Comparison of ENCODE assay signal across 13 cellular contexts in the genomic region with DNA sequence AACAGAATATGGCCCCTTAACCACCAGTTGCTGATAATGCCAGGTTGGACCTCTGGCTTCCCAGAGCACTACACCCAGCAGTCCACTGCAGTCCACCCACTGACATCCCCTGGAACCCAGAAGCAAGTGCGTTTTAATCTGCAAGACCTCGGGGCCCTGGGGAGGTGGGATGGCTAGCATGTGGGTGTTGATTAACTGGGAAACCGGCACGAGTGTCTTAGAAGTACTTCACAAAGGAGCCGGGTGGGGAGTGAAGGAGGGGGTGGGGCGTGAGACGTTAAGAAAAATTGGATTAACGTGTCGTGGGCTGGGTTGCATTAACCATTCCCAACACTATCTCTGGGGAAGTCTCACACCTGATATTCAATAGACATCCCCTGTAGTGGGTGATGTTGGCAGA. TPM values are rescaled to one million over a fixed set of nuclear protein-coding genes. Genes with fewer than 3 reads are reported as not detected.
A peak's percentile ranks its signal among the peaks of the same experiment; 100 is the strongest.
DNase-seq lines count a peak whose midpoint lies in the region; ATAC-seq, FAIRE-seq and TF ChIP-seq lines count a peak whose summit lies in the region.
"Had no signal": no experiment of that assay in that cellular context is flagged by ENCODE, and none has a peak within 500 bp of the region (broad histone marks: within the 10 kb centered on the region; RNA-seq: fewer than 3 reads in every experiment).

No MANE protein-coding gene starts in this region.

- H3K27ac Mint-ChIP-seq in HFFc6: peak overlapping the region; percentile 96
- peak overlapping the region in 5 of 6 donors; percentile 16 to 83 (median 70) for H3K27ac Mint-ChIP-seq in naive B cell

- DNase-seq in AG04450 (ENCODE audit: low read depth, low spot score): no peak
- DNase-seq in HFFc6: no peak
- peak in 1 of 4 experiments; percentile 22 for DNase-seq in K562 (ENCODE audit: extremely low read depth in 1 of 4, low spot score in 3 of 4)
- DNase-seq in naive B cell: no peak
- no peak for DNase-seq in NCI-H2081 treated with DMSO at 0.1 percent for 48 hours (lab: John Stamatoyannopoulos, UW)
- no peak for DNase-seq in NCI-H510A (lab: John Stamatoyannopoulos, UW)
- DNase-seq: activated CD4-positive, alpha-beta T cell treated with anti-CD3 and anti-CD28 coated beads for 48 hours; GDM1; left colon had no signal

- no peaks in the 10 kb centered on the region for H4K20me1 ChIP-seq in K562 (replicated peaks; ENCODE audit: control insufficient read depth, insufficient read depth, low read length)

- H3K9me3 ChIP-seq in AG04450 (ENCODE audit: control insufficient read depth, insufficient read depth, low read length): no peaks in the 10 kb centered on the region
- no peaks in the 10 kb centered on the region for H3K9me3 ChIP-seq in K562 (replicated peaks; ENCODE audit: control insufficient read depth, insufficient read depth, low read depth, low read length)

- TF ChIP-seq RAD21 in K562 (CRISPR knock-in tag; conservative IDR thresholded peaks at IDR 0.05 in 1 of 2, IDR thresholded peaks at IDR 0.05 in 1 of 2): no peak

- 11% methylated on average over 9 of the region's 9 CpGs for WGBS in K562 (ENCODE audit: insufficient coverage, low coverage, missing lambda C conversion rate)

- POLR2A ChIA-PET in AG04450 (lab: Yijun Ruan, JAX) (no interaction called here), K562 (lab: Yijun Ruan, JAX) (interaction anchor here (0.7 kb wide), 1 partner anchor 143 kb away, joined by 3 read pairs; no protein-coding TSS in a partner anchor)

- no peak overlapping the region for H2AFZ ChIP-seq in K562 (ENCODE audit: low read depth, low read length)

- H3K27me3 ChIP-seq in AG04450 (ENCODE audit: control insufficient read depth, insufficient read depth, low read length): peaks cover 4% of the 10 kb centered on the region
- H3K27me3 ChIP-seq in K562 (ENCODE audit: control insufficient read depth in 2 of 2, insufficient read depth in 2 of 2, low read length in 2 of 2): no peaks in the 10 kb centered on the region

- peak overlapping the region; percentile 67 for H3K4me3 ChIP-seq in AG04450 (ENCODE audit: low read depth, low read length)
- H3K4me3 ChIP-seq in K562: peak overlapping the region; percentile 59

- H3K4me2 ChIP-seq in K562 (ENCODE audit: insufficient read depth, low read length): no peak overlapping the region

- H3K36me3 ChIP-seq in K562 (ENCODE audit: control insufficient read depth, insufficient read depth, low read length): peaks cover 3% of the 10 kb centered on the region; the same call in 1 of the 3 replicates

- H3K4me3 Mint-ChIP-seq in HFFc6 (peak overlapping the region; percentile 91), naive B cell (peak overlapping the region; percentile 22 to 84 (median 79))

- H3K9ac ChIP-seq in K562 (ENCODE audit: insufficient read depth in 1 of 2, low read depth in 2 of 2, low read length in 2 of 2): peak overlapping the region in 1 of 2 experiments; percentile 89; a peak in 1 of 4 replicates

- no peak overlapping the region for H3K27ac ChIP-seq in AG04450 (ENCODE audit: low read depth, low read length)
- H3K27ac ChIP-seq in K562 (ENCODE audit: extremely low read depth, low read depth, low read length): no peak overlapping the region
- H3K27ac ChIP-seq: HL-60 had no signal

- TF ChIP-seq POLR2A in K562 (conservative IDR thresholded peaks at IDR 0.05) (no peak), GM18505 (IDR thresholded peaks at IDR 0.05; ENCODE audit: borderline replicate concordance, extremely low read depth, insufficient read depth, insufficient read length) (no peak)

- in situ Hi-C loops in K562 (cut with MboI): no loop called here

- TF ChIP-seq CTCF in AG04450 (IDR thresholded peaks at IDR 0.05; ENCODE audit: low read depth, low read length): no peak
- TF ChIP-seq CTCF in HFFc6 (IDR thresholded peaks at IDR 0.05): no peak
- no peak for TF ChIP-seq CTCF in K562 (IDR thresholded peaks at IDR 0.05 in 2 of 3, conservative IDR thresholded peaks at IDR 0.05 in 1 of 3; ENCODE audit: insufficient read depth in 2 of 3, low read depth in 1 of 3, low read length in 3 of 3)

- intact Hi-C loops in K562 (cut with micrococcal nuclease): loop anchor here (5.0 kb wide), 1 partner anchor 142 kb away; no protein-coding TSS in a partner anchor

- H3K36me3 Mint-ChIP-seq in HFFc6 (ENCODE audit: low read depth) (peaks cover 8% of the 10 kb centered on the region; the same call in 1 of the 2 replicates), naive B cell (no peaks in the 10 kb centered on the region)

- H3K4me1 ChIP-seq in K562 (replicated peaks in 1 of 2; ENCODE audit: control insufficient read depth in 2 of 2, insufficient read depth in 2 of 2, low read length in 2 of 2): peaks cover 8 to 27% of the 10 kb centered on the region in 2 experiments; a peak in 4 of 5 replicates

- no peak for TF ChIP-seq EP300 in K562 (IDR thresholded peaks at IDR 0.05; ENCODE audit: low read length)

- H3K4me1 Mint-ChIP-seq in HFFc6 (ENCODE audit: low read depth): peaks cover 36% of the 10 kb centered on the region
- peaks cover 23 to 28% (median 26%) of the 10 kb centered on the region in 3 donors for H3K4me1 Mint-ChIP-seq in naive B cell

- CTCF ChIA-PET in AG04450 (lab: Charles Lee): interaction anchor here (1.4 to 1.9 kb wide), 2 partner anchors 17 to 140 kb away, joined by 3 to 6 read pairs; no protein-coding TSS in a partner anchor
- CTCF ChIA-PET in K562 (lab: Yijun Ruan, JAX; ENCODE audit: low intra/inter-chr PET ratio): no interaction called here

- no TSS peak for BruUV-seq in K562 (replicated peaks; lab: Mats Ljungman, UMichigan)

- no peaks in the 10 kb centered on the region; the same call in 1 of the 2 replicates for H3K27me3 Mint-ChIP-seq in HFFc6 (ENCODE audit: insufficient read depth)
- peaks cover 5 to 27% (median 27%) of the 10 kb centered on the region in 3 donors for H3K27me3 Mint-ChIP-seq in naive B cell

- no peaks in the 10 kb centered on the region for H3K9me1 ChIP-seq in K562 (ENCODE audit: control insufficient read depth, insufficient read depth, low read length)

- no peaks in the 10 kb centered on the region for H3K9me3 Mint-ChIP-seq in HFFc6
- peaks cover 0 to 1% (median 0%) of the 10 kb centered on the region in 7 donors for H3K9me3 Mint-ChIP-seq in naive B cell
- H3K9me3 Mint-ChIP-seq: dendritic cell treated with granulocyte-macrophage colony-stimulating factor and Interleukin-4, amounts not matched to agents 40 ng/mL and 50 ng/mL, for 4 days had no signal

- no peaks in the 10 kb centered on the region for H3K79me2 ChIP-seq in K562 (ENCODE audit: control insufficient read depth, insufficient read depth, low read length)

- ATAC-seq in K562 (no peak), naive B cell (ENCODE audit: low read depth in 2 of 2) (no peak), GM18505 (IDR thresholded peaks at IDR 0.05; ENCODE audit: unreplicated experiment) (no peak), GM21825 (IDR thresholded peaks at IDR 0.05; ENCODE audit: unreplicated experiment) (no peak)

- FAIRE-seq in K562 (lab: Jason Lieb, UNC): no peak

RNA-seq across cellular contexts. Expression of a gene that starts 6.1 kb away (rescaled TPM):
- polyA plus RNA-seq in AG04450 (2011; rRNA removed) (12.7 and 14.4 TPM in 2 replicates), K562 (2011; rRNA removed) (0.53 and 0.64 TPM in 2 replicates), K562 (2014; fragmentation: Illumina TruSeq; extraction: Trizol) (0.12 and 0.35 TPM in 2 replicates), K562 (2014; fragmentation: Nextera tagmentation; extraction: Ambion mirVana) (under 1 TPM; 0.01 to 0.03 TPM), K562 (2014; rRNA removed) (1.4 and 2.3 TPM in 2 replicates), naive B cell (ENCODE audit: low read depth in 6 of 6) (under 1 TPM in 3 of 6 donors, not detected in 3; 0.08 to 0.35 (median 0.23) TPM)
- 13.7 and 15.8 TPM in 2 replicates for polyA minus RNA-seq in AG04450 (2011; rRNA and poly(A)+ RNA removed)
- total RNA-seq in HFFc6 (2021; fragmentation: NEBNext Ultra II Directional; extraction: Animal tissue kit (Norgen Biotek cat#: 25700)): 10 to 100 TPM; 42.7 to 51.9 (median 48.0) TPM
- 2.6 and 5.4 TPM in 2 replicates for total RNA-seq in K562 (2011; cell fraction: chromatin; rRNA removed; ENCODE audit: low replicate concordance)
- 4.3 and 6.5 TPM in 2 replicates for total RNA-seq in K562 (2011; cell fraction: nucleolus; rRNA removed)
- 2.3 and 2.4 TPM in 2 replicates for total RNA-seq in K562 (2011; cell fraction: nucleoplasm; rRNA removed)
- total RNA-seq in K562 (2014; rRNA removed) (1.9 and 2.8 TPM in 2 replicates), K562 (2014; rRNA removed; fragmentation: Illumina TruSeq; extraction: Trizol) (0.13 and 0.18 TPM in 2 replicates), K562 (2015; rRNA removed; fragmentation: Illumina TruSeq; extraction: Trizol) (0.18 and 0.41 TPM in 2 replicates), K562 (2021) (2.3 and 2.5 TPM in 2 replicates)
- 0.93 and 4.2 TPM in 2 replicates for polyA plus RNA-seq in K562 (2011; cell fraction: cytosol; rRNA removed)
- polyA plus RNA-seq in K562 (2011; cell fraction: nucleus; rRNA removed): 2.7 and 7.9 TPM in 2 replicates
- polyA plus RNA-seq in K562 (2012): 0.80 and 0.95 TPM in 2 replicates
- polyA minus RNA-seq in K562 (2011; rRNA and poly(A)+ RNA removed): 0.21 and 0.46 TPM in 2 replicates
- polyA minus RNA-seq in K562 (2011; cell fraction: cytosol; rRNA and poly(A)+ RNA removed): 1.5 and 2.1 TPM in 2 replicates
- 2.6 and 2.7 TPM in 2 replicates for polyA minus RNA-seq in K562 (2011; cell fraction: nucleus; rRNA and poly(A)+ RNA removed)

RNA-seq across cellular contexts. Expression of a gene that starts 7.0 kb away (rescaled TPM):
- polyA plus RNA-seq in AG04450 (2011; rRNA removed) (38.0 and 45.0 TPM in 2 replicates), K562 (2011; rRNA removed) (14.1 and 17.1 TPM in 2 replicates), K562 (2014; fragmentation: Illumina TruSeq; extraction: Trizol) (14.1 and 18.2 TPM in 2 replicates), K562 (2014; fragmentation: Nextera tagmentation; extraction: Ambion mirVana) (1 to 10 TPM; 3.0 to 3.6 TPM), K562 (2014; rRNA removed) (19.7 and 23.4 TPM in 2 replicates), naive B cell (ENCODE audit: low read depth in 6 of 6) (10 to 100 TPM; 43.0 to 66.7 (median 58.3) TPM)
- polyA minus RNA-seq in AG04450 (2011; rRNA and poly(A)+ RNA removed): 16.8 and 18.1 TPM in 2 replicates
- 10 to 100 TPM; 39.5 to 44.3 (median 41.7) TPM for total RNA-seq in HFFc6 (2021; fragmentation: NEBNext Ultra II Directional; extraction: Animal tissue kit (Norgen Biotek cat#: 25700))
- 1.6 and 4.6 TPM in 2 replicates for total RNA-seq in K562 (2011; cell fraction: chromatin; rRNA removed; ENCODE audit: low replicate concordance)
- 6.6 and 9.8 TPM in 2 replicates for total RNA-seq in K562 (2011; cell fraction: nucleolus; rRNA removed)
- 0.69 and 4.2 TPM in 2 replicates for total RNA-seq in K562 (2011; cell fraction: nucleoplasm; rRNA removed)
- total RNA-seq in K562 (2014; rRNA removed) (21.6 and 23.7 TPM in 2 replicates), K562 (2014; rRNA removed; fragmentation: Illumina TruSeq; extraction: Trizol) (9.7 and 12.2 TPM in 2 replicates), K562 (2015; rRNA removed; fragmentation: Illumina TruSeq; extraction: Trizol) (12.2 and 14.1 TPM in 2 replicates), K562 (2021) (15.6 and 21.1 TPM in 2 replicates)
- 17.7 and 39.3 TPM in 2 replicates for polyA plus RNA-seq in K562 (2011; cell fraction: cytosol; rRNA removed)
- 5.4 and 6.8 TPM in 2 replicates for polyA plus RNA-seq in K562 (2011; cell fraction: nucleus; rRNA removed)
- 14.6 and 22.6 TPM in 2 replicates for polyA plus RNA-seq in K562 (2012)
- 6.3 and 8.5 TPM in 2 replicates for polyA minus RNA-seq in K562 (2011; rRNA and poly(A)+ RNA removed)
- 7.6 and 8.9 TPM in 2 replicates for polyA minus RNA-seq in K562 (2011; cell fraction: cytosol; rRNA and poly(A)+ RNA removed)
- polyA minus RNA-seq in K562 (2011; cell fraction: nucleus; rRNA and poly(A)+ RNA removed): 1.1 and 1.6 TPM in 2 replicates

RNA-seq across cellular contexts. Expression of a gene that starts 18.9 kb away (rescaled TPM):
- 25.3 and 29.9 TPM in 2 replicates for polyA plus RNA-seq in AG04450 (2011; rRNA removed)
- polyA minus RNA-seq in AG04450 (2011; rRNA and poly(A)+ RNA removed): 27.5 and 45.4 TPM in 2 replicates
- 10 to 100 TPM; 65.9 to 81.6 (median 71.8) TPM for total RNA-seq in HFFc6 (2021; fragmentation: NEBNext Ultra II Directional; extraction: Animal tissue kit (Norgen Biotek cat#: 25700))
- total RNA-seq in K562 (2011; cell fraction: chromatin; rRNA removed; ENCODE audit: low replicate concordance): 67.2 and 189 TPM in 2 replicates
- 122 and 130 TPM in 2 replicates for total RNA-seq in K562 (2011; cell fraction: nucleolus; rRNA removed)
- 90.6 and 92.5 TPM in 2 replicates for total RNA-seq in K562 (2011; cell fraction: nucleoplasm; rRNA removed)
- total RNA-seq in K562 (2014; rRNA removed): 30.9 and 34.7 TPM in 2 replicates
- 19.3 and 19.7 TPM in 2 replicates for total RNA-seq in K562 (2014; rRNA removed; fragmentation: Illumina TruSeq; extraction: Trizol)
- total RNA-seq in K562 (2015; rRNA removed; fragmentation: Illumina TruSeq; extraction: Trizol): 17.7 and 19.7 TPM in 2 replicates
- total RNA-seq in K562 (2021): 33.0 and 40.6 TPM in 2 replicates
- 20.2 and 39.1 TPM in 2 replicates for polyA plus RNA-seq in K562 (2011; rRNA removed)
- 35.7 and 48.3 TPM in 2 replicates for polyA plus RNA-seq in K562 (2011; cell fraction: cytosol; rRNA removed)
- polyA plus RNA-seq in K562 (2011; cell fraction: nucleus; rRNA removed): 121 and 164 TPM in 2 replicates
- 23.5 and 23.7 TPM in 2 replicates for polyA plus RNA-seq in K562 (2012)
- polyA plus RNA-seq in K562 (2014; fragmentation: Illumina TruSeq; extraction: Trizol): 28.7 and 31.0 TPM in 2 replicates
- under 1 TPM; 0.42 to 0.94 TPM for polyA plus RNA-seq in K562 (2014; fragmentation: Nextera tagmentation; extraction: Ambion mirVana)
- 30.1 and 30.5 TPM in 2 replicates for polyA plus RNA-seq in K562 (2014; rRNA removed)
- 17.2 and 19.4 TPM in 2 replicates for polyA minus RNA-seq in K562 (2011; rRNA and poly(A)+ RNA removed)
- polyA minus RNA-seq in K562 (2011; cell fraction: cytosol; rRNA and poly(A)+ RNA removed): 27.1 and 28.2 TPM in 2 replicates
- 30.3 and 42.9 TPM in 2 replicates for polyA minus RNA-seq in K562 (2011; cell fraction: nucleus; rRNA and poly(A)+ RNA removed)
- polyA plus RNA-seq in naive B cell (ENCODE audit: low read depth in 6 of 6): 10 to 100 TPM; 22.7 to 37.7 (median 29.7) TPM

RNA-seq across cellular contexts. Expression of a gene that starts 23.7 kb away (rescaled TPM):
- polyA plus RNA-seq in AG04450 (2011; rRNA removed): 0.02 and 0.04 TPM in 2 replicates
- polyA minus RNA-seq in AG04450 (2011; rRNA and poly(A)+ RNA removed): not detected in 2 replicates
- total RNA-seq in HFFc6 (2021; fragmentation: NEBNext Ultra II Directional; extraction: Animal tissue kit (Norgen Biotek cat#: 25700)): under 1 TPM; 0.33 to 0.60 (median 0.39) TPM
- total RNA-seq in K562 (2011; cell fraction: chromatin; rRNA removed; ENCODE audit: low replicate concordance): 0.30 TPM in 1 of 2 replicates, not detected in the other
- total RNA-seq in K562 (2011; cell fraction: nucleolus; rRNA removed): 0.13 and 0.50 TPM in 2 replicates
- total RNA-seq in K562 (2011; cell fraction: nucleoplasm; rRNA removed): 0.07 TPM in 1 of 2 replicates, not detected in the other
- total RNA-seq in K562 (2014; rRNA removed): 0.05 and 0.12 TPM in 2 replicates
- total RNA-seq in K562 (2014; rRNA removed; fragmentation: Illumina TruSeq; extraction: Trizol): not detected in 2 replicates
- 0.04 TPM in 2 replicates for total RNA-seq in K562 (2015; rRNA removed; fragmentation: Illumina TruSeq; extraction: Trizol)
- 0.04 and 0.07 TPM in 2 replicates for total RNA-seq in K562 (2021)
- 0.06 and 0.58 TPM in 2 replicates for polyA plus RNA-seq in K562 (2011; rRNA removed)
- polyA plus RNA-seq in K562 (2011; cell fraction: cytosol; rRNA removed): 0.25 and 0.58 TPM in 2 replicates
- 0.09 and 0.24 TPM in 2 replicates for polyA plus RNA-seq in K562 (2011; cell fraction: nucleus; rRNA removed)
- polyA plus RNA-seq in K562 (2012): 0.06 and 0.08 TPM in 2 replicates
- not detected in 2 replicates for polyA plus RNA-seq in K562 (2014; fragmentation: Illumina TruSeq; extraction: Trizol)
- polyA plus RNA-seq in K562 (2014; fragmentation: Nextera tagmentation; extraction: Ambion mirVana): not detected
- polyA plus RNA-seq in K562 (2014; rRNA removed): not detected in 2 replicates
- polyA minus RNA-seq in K562 (2011; rRNA and poly(A)+ RNA removed): 0.27 TPM in 1 of 2 replicates, not detected in the other
- 0.82 TPM in 1 of 2 replicates, not detected in the other for polyA minus RNA-seq in K562 (2011; cell fraction: cytosol; rRNA and poly(A)+ RNA removed)
- 0.13 and 0.33 TPM in 2 replicates for polyA minus RNA-seq in K562 (2011; cell fraction: nucleus; rRNA and poly(A)+ RNA removed)
- polyA plus RNA-seq in naive B cell (ENCODE audit: low read depth in 6 of 6): not detected
